Comparison of ENCODE assay signal across 10 cellular contexts in the genomic region with DNA sequence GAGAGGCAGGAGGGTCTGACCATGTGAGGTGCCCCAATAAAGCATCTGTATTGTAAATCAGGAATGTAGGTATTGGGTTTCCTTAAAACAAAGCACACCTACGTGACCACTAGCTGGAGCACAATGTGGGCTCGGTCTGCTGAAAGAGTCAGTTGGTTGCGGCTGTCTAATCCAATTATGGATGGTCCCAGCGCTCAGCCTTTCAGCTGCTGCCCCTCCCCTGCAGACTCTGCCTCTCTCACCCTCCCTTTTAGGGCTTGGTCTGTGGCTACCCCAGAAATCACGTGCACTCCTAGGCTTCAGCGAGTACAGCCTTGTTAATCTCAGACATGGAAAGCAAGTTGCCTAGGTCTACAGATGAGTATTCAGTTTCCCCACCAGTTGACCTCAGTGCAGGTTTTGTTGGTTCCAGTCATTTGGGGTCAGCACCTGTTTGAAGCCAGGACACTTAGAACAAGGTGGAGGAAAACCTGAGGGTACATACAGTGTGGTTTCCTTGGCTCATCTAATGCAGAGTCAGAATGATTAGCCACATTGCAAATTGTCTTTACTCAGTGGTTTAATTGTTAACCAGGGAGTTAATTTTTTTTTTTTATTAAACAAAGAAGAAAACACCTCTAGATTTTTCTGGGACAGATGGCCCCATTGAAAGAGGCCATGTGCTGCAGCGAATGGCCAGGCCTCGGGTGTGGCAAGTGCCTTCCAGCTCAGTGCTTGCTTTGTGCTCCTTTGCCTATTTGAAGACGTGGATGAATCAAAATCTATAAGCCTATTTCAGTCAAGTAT.
DNase-seq lines count a peak whose midpoint lies in the region; ATAC-seq lines count a peak whose summit lies in the region.
"Had no signal": no experiment of that assay in that cellular context is flagged by ENCODE, and none has a peak within 500 bp of the region (broad histone marks: within the 10 kb centered on the region; RNA-seq: fewer than 3 reads in every experiment).

No MANE protein-coding gene starts in this region.

- H3K4me3 ChIP-seq in iPS-18a (ENCODE audit: low read length): peak overlapping the region; percentile 5

- peak; percentile 80 for DNase-seq in ELF-1 (ENCODE audit: low read depth, low spot score)
- DNase-seq in NCI-H128 (lab: John Stamatoyannopoulos, UW; ENCODE audit: unreplicated experiment): peak; percentile 22
- no peak for DNase-seq in GF-D8 (lab: John Stamatoyannopoulos, UW)
- DNase-seq in mesenteric fat pad (ENCODE audit: low spot score): no peak
- no peak for DNase-seq in AG08395 (ENCODE audit: low spot score)
- DNase-seq in caudate nucleus (lab: John Stamatoyannopoulos, UW): no peak
- DNase-seq: activated naive CD4-positive, alpha-beta T cell treated with anti-CD3 and anti-CD28 coated beads, Interleukin-2, amount 10 ng/mL, durations not matched to agents 7 days and 5 days; naive B cell had no signal

- H3K9ac ChIP-seq in iPS-18a (ENCODE audit: low read length): no peak overlapping the region

- H3K4me1 ChIP-seq in iPS-18a (ENCODE audit: control insufficient read depth, low read depth, low read length): peaks cover 61% of the 10 kb centered on the region

- H3K27ac ChIP-seq in iPS-18a (ENCODE audit: low read length) (no peak overlapping the region), caudate nucleus (ENCODE audit: low read depth, low read length) (no peak overlapping the region)

- no peaks in the 10 kb centered on the region for H3K9me3 ChIP-seq in iPS-18a (ENCODE audit: control insufficient read depth, low read depth, low read length)

- H3K36me3 ChIP-seq in iPS-18a (ENCODE audit: control insufficient read depth, low read depth, low read length): no peaks in the 10 kb centered on the region

- H3K27me3 ChIP-seq in iPS-18a (ENCODE audit: control insufficient read depth, insufficient read depth, low read length): no peaks in the 10 kb centered on the region

- peak; percentile 80 for ATAC-seq in GM21825 (IDR thresholded peaks at IDR 0.05; ENCODE audit: unreplicated experiment)

Comparison
In these comparisons a context has a peak if more than half of its experiments do, and no peak if none do; other contexts are left out.
1. DNase-seq: peak in ELF-1 (single experiment) and NCI-H128 (single experiment); none in GF-D8 (single experiment), mesenteric fat pad (single experiment), AG08395 (single experiment) and caudate nucleus (0 of 61).